In the genomic region with DNA sequence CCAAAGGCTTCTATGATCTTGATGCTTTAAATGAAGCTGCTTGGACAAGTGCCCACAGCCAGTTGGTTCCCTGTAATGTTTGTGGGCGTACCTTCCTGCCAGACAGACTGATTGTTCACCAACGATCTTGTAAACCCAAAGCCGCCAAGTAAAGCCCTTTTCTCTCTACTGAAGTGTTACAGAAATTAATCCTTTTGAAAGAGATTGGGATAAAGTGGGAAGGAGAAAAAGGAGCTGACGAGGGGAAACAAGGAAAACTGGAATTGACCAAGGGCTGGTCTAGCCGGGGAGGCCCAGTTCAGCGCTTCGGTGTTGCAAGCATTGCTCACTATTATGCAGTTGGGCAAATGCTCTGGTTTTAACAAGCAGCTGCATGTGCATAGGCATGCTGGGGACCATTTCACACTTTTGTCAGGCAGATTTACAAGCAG, we compare ENCODE assay signal across 9 cellular contexts. TPM values are rescaled to one million over a fixed set of nuclear protein-coding genes. Genes with fewer than 3 reads are reported as not detected.
DNase-seq lines count a peak whose midpoint lies in the region; ATAC-seq, FAIRE-seq and TF ChIP-seq lines count a peak whose summit lies in the region.
"Had no signal": no experiment of that assay in that cellular context is flagged by ENCODE, and none has a peak within 500 bp of the region (broad histone marks: within the 10 kb centered on the region; RNA-seq: fewer than 3 reads in every experiment).

No MANE protein-coding gene starts in this region.

- peak; percentile 36 for DNase-seq in LoVo (ENCODE audit: low spot score)
- DNase-seq in astrocyte of the spinal cord (ENCODE audit: low read depth, low spot score): peak; percentile 92
- DNase-seq in keratinocyte (ENCODE audit: low read depth, low spot score): no peak
- DNase-seq in thoracic aorta (ENCODE audit: low spot score): peak; percentile 19
- no peak for DNase-seq in cerebellar cortex (ENCODE audit: low spot score)
- DNase-seq: NCI-H2081 treated with DMSO at 0.1 percent for 48 hours had no signal

- TF ChIP-seq CTCF in astrocyte of the spinal cord (IDR thresholded peaks at IDR 0.05; ENCODE audit: low read depth, low read length) (no peak), keratinocyte (optimal IDR thresholded peaks at IDR 0.05 in 1 of 3, IDR thresholded peaks at IDR 0.05 in 1 of 3, conservative IDR thresholded peaks at IDR 0.05 in 1 of 3; ENCODE audit: extremely low read depth in 1 of 3, insufficient read depth in 2 of 3, low read length in 3 of 3) (no peak), thoracic aorta (IDR thresholded peaks at IDR 0.05) (no peak)

- in situ Hi-C loops in astrocyte of the spinal cord (cut with HindIII; ENCODE audit: low sequenced_read_pairs): no loop called here

- ATAC-seq in thoracic aorta (ENCODE audit: insufficient number of reproducible peaks, low FRiP score, low read depth) (peak; percentile 42), GM21526 (IDR thresholded peaks at IDR 0.05; ENCODE audit: low FRiP score, unreplicated experiment) (no peak), HG03520 (IDR thresholded peaks at IDR 0.05; ENCODE audit: unreplicated experiment) (no peak), GM18498 (IDR thresholded peaks at IDR 0.05; ENCODE audit: unreplicated experiment) (no peak)

- H3K9ac ChIP-seq in keratinocyte (ENCODE audit: control insufficient read depth, extremely low read depth, insufficient read depth, low read length): peak overlapping the region; percentile 77

- no peaks in the 10 kb centered on the region for H3K36me3 ChIP-seq in keratinocyte (ENCODE audit: control insufficient read depth in 2 of 2, extremely low read depth in 1 of 2, insufficient read depth in 2 of 2, low read length in 2 of 2)
- H3K36me3 ChIP-seq in thoracic aorta: no peaks in the 10 kb centered on the region

- H3K27me3 ChIP-seq in keratinocyte (ENCODE audit: control insufficient read depth, extremely low read depth, insufficient read depth, low read length): no peaks in the 10 kb centered on the region
- H3K27me3 ChIP-seq in thoracic aorta (replicated peaks; ENCODE audit: insufficient read depth): no peaks in the 10 kb centered on the region

- H3K4me3 ChIP-seq in astrocyte of the spinal cord (ENCODE audit: low read depth, low read length): peak overlapping the region; percentile 12
- H3K4me3 ChIP-seq in keratinocyte (ENCODE audit: control insufficient read depth in 2 of 3, extremely low read depth in 1 of 3, insufficient read depth in 2 of 3, low read depth in 1 of 3, low read length in 3 of 3): peak overlapping the region in 2 of 3 experiments; percentile 62 to 64
- H3K4me3 ChIP-seq in thoracic aorta: peak overlapping the region; percentile 49

- H2AFZ ChIP-seq in keratinocyte (ENCODE audit: control insufficient read depth, low read length): peak overlapping the region; percentile 79

- H3K4me2 ChIP-seq in keratinocyte (ENCODE audit: control insufficient read depth, extremely low read depth, insufficient read depth, low read depth, low read length): peak overlapping the region; percentile 95

- H3K27ac ChIP-seq in keratinocyte (ENCODE audit: control insufficient read depth, insufficient read depth, low read length): peak overlapping the region; percentile 95
- peak overlapping the region; percentile 65 to 85 for H3K27ac ChIP-seq in thoracic aorta

- no peaks in the 10 kb centered on the region for H4K20me1 ChIP-seq in keratinocyte (ENCODE audit: control insufficient read depth, extremely low read depth, insufficient read depth, low read length)

- no peaks in the 10 kb centered on the region for H3K9me1 ChIP-seq in keratinocyte (ENCODE audit: control insufficient read depth, extremely low read depth, insufficient read depth, low read length)

- H3K9me3 ChIP-seq in keratinocyte (ENCODE audit: control insufficient read depth, low read depth, low read length): no peaks in the 10 kb centered on the region
- H3K9me3 ChIP-seq in thoracic aorta: no peaks in the 10 kb centered on the region

- peaks cover 45% of the 10 kb centered on the region for H3K4me1 ChIP-seq in keratinocyte (ENCODE audit: control insufficient read depth, extremely low read depth, insufficient read depth, low read length)
- peaks cover 24 to 46% of the 10 kb centered on the region in 2 donors for H3K4me1 ChIP-seq in thoracic aorta (ENCODE audit: control insufficient read depth in 1 of 2, low read depth in 2 of 2)

- FAIRE-seq in keratinocyte (lab: Jason Lieb, UNC): peak; percentile 79

- dilution Hi-C loops in keratinocyte (cut with MboI; ENCODE audit: extremely low pct_ligation_motif_present, low sequenced_read_pairs): no loop called here

- H3K79me2 ChIP-seq in keratinocyte (ENCODE audit: control insufficient read depth, insufficient read depth, low read length): no peaks in the 10 kb centered on the region

RNA-seq across cellular contexts. Expression of gene ZNF474, which starts 53.2 kb away (rescaled TPM):
- 0.05 to 0.08 TPM in 2 of 3 replicates, not detected in the other for polyA plus RNA-seq in keratinocyte
- 0.59 TPM for polyA plus RNA-seq in keratinocyte (2011; ENCODE audit: low read depth)
- polyA plus RNA-seq in keratinocyte (2011; cell fraction: cytosol; rRNA removed): 0.04 and 0.15 TPM in 2 replicates
- 0.20 and 0.23 TPM in 2 replicates for polyA plus RNA-seq in keratinocyte (2011; cell fraction: nucleus; rRNA removed)
- polyA plus RNA-seq in keratinocyte (2012; ENCODE audit: low replicate concordance): 0.13 TPM in 1 of 2 replicates, not detected in the other
- 0.46 TPM in 1 of 3 replicates, not detected in the others for polyA minus RNA-seq in keratinocyte
- polyA minus RNA-seq in keratinocyte (2011; cell fraction: cytosol; rRNA and poly(A)+ RNA removed): not detected
- polyA minus RNA-seq in keratinocyte (2011; cell fraction: nucleus; rRNA and poly(A)+ RNA removed): not detected in 2 replicates
- total RNA-seq in thoracic aorta: under 1 TPM; 0.27 to 0.92 TPM

Comparison
In these comparisons a context has a peak if more than half of its experiments do, and no peak if none do; other contexts are left out.
1. DNase-seq: peak in LoVo (single experiment), astrocyte of the spinal cord (single experiment) and thoracic aorta (single experiment); none in keratinocyte (single experiment) and cerebellar cortex (single experiment).
2. H3K4me3 ChIP-seq: peak in every context shown above with its lines; median percentile 63 in keratinocyte; 49 in thoracic aorta; 12 in astrocyte of the spinal cord.